Comparison of ENCODE assay signal across 1 cellular context in the genomic region with DNA sequence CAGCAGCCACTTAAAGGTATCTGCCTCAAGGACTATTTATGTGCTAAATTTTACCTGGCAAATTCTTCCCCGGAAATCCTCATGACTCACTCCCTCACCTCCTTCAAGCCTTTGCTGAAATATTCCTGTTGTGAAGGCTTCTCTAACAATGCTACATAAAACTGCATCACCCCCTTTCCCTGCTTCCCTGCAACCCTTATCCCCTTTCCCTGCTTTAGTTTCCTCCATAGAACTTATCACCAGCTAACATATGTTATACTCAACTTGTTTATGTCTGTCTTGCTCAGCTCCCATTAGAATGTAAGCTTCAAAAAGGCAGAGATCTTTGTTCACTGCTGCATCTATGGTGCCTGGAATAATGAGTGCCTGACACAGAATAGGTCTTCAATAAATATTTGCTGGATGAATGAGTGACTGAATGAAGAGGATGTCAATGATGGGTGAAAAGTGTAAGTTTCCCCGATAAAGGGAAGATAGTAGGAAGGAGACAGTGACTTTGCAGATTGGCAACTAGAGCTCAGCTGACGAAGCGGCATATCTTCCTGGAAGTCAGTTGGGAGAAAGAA.
TF ChIP-seq lines count a peak whose summit lies in the region.

No MANE protein-coding gene starts in this region.

TF ChIP-seq in WTC11, 78 proteins besides CTCF, POLR2A, EP300 and RAD21 (continued from another document):
- TF ChIP-seq, protein P1, sequence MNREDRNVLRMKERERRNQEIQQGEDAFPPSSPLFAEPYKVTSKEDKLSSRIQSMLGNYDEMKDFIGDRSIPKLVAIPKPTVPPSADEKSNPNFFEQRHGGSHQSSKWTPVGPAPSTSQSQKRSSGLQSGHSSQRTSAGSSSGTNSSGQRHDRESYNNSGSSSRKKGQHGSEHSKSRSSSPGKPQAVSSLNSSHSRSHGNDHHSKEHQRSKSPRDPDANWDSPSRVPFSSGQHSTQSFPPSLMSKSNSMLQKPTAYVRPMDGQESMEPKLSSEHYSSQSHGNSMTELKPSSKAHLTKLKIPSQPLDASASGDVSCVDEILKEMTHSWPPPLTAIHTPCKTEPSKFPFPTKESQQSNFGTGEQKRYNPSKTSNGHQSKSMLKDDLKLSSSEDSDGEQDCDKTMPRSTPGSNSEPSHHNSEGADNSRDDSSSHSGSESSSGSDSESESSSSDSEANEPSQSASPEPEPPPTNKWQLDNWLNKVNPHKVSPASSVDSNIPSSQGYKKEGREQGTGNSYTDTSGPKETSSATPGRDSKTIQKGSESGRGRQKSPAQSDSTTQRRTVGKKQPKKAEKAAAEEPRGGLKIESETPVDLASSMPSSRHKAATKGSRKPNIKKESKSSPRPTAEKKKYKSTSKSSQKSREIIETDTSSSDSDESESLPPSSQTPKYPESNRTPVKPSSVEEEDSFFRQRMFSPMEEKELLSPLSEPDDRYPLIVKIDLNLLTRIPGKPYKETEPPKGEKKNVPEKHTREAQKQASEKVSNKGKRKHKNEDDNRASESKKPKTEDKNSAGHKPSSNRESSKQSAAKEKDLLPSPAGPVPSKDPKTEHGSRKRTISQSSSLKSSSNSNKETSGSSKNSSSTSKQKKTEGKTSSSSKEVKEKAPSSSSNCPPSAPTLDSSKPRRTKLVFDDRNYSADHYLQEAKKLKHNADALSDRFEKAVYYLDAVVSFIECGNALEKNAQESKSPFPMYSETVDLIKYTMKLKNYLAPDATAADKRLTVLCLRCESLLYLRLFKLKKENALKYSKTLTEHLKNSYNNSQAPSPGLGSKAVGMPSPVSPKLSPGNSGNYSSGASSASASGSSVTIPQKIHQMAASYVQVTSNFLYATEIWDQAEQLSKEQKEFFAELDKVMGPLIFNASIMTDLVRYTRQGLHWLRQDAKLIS (CRISPR knock-in tag; IDR thresholded peaks at IDR 0.05; ENCODE audit: borderline replicate concordance) = no peak
- TF ChIP-seq, protein P2, sequence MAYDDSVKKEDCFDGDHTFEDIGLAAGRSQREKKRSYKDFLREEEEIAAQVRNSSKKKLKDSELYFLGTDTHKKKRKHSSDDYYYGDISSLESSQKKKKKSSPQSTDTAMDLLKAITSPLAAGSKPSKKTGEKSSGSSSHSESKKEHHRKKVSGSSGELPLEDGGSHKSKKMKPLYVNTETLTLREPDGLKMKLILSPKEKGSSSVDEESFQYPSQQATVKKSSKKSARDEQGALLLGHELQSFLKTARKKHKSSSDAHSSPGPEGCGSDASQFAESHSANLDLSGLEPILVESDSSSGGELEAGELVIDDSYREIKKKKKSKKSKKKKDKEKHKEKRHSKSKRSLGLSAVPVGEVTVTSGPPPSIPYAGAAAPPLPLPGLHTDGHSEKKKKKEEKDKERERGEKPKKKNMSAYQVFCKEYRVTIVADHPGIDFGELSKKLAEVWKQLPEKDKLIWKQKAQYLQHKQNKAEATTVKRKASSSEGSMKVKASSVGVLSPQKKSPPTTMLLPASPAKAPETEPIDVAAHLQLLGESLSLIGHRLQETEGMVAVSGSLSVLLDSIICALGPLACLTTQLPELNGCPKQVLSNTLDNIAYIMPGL (CRISPR knock-in tag; IDR thresholded peaks at IDR 0.05) = no peak
- TF ChIP-seq, protein P3, sequence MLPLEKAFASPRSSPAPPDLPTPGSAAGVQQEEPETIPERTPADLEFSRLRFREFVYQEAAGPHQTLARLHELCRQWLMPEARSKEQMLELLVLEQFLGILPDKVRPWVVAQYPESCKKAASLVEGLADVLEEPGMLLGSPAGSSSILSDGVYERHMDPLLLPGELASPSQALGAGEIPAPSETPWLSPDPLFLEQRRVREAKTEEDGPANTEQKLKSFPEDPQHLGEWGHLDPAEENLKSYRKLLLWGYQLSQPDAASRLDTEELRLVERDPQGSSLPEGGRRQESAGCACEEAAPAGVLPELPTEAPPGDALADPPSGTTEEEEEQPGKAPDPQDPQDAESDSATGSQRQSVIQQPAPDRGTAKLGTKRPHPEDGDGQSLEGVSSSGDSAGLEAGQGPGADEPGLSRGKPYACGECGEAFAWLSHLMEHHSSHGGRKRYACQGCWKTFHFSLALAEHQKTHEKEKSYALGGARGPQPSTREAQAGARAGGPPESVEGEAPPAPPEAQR (CRISPR knock-in tag; IDR thresholded peaks at IDR 0.05) = no peak
- TF ChIP-seq, protein P4, sequence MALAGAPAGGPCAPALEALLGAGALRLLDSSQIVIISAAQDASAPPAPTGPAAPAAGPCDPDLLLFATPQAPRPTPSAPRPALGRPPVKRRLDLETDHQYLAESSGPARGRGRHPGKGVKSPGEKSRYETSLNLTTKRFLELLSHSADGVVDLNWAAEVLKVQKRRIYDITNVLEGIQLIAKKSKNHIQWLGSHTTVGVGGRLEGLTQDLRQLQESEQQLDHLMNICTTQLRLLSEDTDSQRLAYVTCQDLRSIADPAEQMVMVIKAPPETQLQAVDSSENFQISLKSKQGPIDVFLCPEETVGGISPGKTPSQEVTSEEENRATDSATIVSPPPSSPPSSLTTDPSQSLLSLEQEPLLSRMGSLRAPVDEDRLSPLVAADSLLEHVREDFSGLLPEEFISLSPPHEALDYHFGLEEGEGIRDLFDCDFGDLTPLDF (CRISPR knock-in tag; IDR thresholded peaks at IDR 0.05) = no peak
- TF ChIP-seq GTF2I (CRISPR knock-in tag; conservative IDR thresholded peaks at IDR 0.05) (no peak), TP53 (CRISPR knock-in tag; IDR thresholded peaks at IDR 0.05) (no peak), ZNF138 (CRISPR knock-in tag; conservative IDR thresholded peaks at IDR 0.05) (no peak), SMAD3 (CRISPR knock-in tag; IDR thresholded peaks at IDR 0.05; ENCODE audit: borderline replicate concordance) (no peak), SMAD4 (CRISPR knock-in tag; IDR thresholded peaks at IDR 0.05) (no peak), OVOL2 (CRISPR knock-in tag; IDR thresholded peaks at IDR 0.05; ENCODE audit: borderline replicate concordance) (no peak), CREM (CRISPR knock-in tag; IDR thresholded peaks at IDR 0.05) (no peak)
- TF ChIP-seq, protein P5, sequence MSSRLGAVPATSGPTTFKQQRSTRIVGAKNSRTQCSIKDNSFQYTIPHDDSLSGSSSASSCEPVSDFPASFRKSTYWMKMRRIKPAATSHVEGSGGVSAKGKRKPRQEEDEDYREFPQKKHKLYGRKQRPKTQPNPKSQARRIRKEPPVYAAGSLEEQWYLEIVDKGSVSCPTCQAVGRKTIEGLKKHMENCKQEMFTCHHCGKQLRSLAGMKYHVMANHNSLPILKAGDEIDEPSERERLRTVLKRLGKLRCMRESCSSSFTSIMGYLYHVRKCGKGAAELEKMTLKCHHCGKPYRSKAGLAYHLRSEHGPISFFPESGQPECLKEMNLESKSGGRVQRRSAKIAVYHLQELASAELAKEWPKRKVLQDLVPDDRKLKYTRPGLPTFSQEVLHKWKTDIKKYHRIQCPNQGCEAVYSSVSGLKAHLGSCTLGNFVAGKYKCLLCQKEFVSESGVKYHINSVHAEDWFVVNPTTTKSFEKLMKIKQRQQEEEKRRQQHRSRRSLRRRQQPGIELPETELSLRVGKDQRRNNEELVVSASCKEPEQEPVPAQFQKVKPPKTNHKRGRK (CRISPR knock-in tag; IDR thresholded peaks at IDR 0.05; ENCODE audit: borderline replicate concordance) = no peak
- TF ChIP-seq, protein P6, sequence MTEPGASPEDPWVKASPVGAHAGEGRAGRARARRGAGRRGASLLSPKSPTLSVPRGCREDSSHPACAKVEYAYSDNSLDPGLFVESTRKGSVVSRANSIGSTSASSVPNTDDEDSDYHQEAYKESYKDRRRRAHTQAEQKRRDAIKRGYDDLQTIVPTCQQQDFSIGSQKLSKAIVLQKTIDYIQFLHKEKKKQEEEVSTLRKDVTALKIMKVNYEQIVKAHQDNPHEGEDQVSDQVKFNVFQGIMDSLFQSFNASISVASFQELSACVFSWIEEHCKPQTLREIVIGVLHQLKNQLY (CRISPR knock-in tag; IDR thresholded peaks at IDR 0.05) = no peak
- TF ChIP-seq, protein P7, sequence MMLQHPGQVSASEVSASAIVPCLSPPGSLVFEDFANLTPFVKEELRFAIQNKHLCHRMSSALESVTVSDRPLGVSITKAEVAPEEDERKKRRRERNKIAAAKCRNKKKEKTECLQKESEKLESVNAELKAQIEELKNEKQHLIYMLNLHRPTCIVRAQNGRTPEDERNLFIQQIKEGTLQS (CRISPR knock-in tag; conservative IDR thresholded peaks at IDR 0.05) = no peak
- TF ChIP-seq, protein P8, sequence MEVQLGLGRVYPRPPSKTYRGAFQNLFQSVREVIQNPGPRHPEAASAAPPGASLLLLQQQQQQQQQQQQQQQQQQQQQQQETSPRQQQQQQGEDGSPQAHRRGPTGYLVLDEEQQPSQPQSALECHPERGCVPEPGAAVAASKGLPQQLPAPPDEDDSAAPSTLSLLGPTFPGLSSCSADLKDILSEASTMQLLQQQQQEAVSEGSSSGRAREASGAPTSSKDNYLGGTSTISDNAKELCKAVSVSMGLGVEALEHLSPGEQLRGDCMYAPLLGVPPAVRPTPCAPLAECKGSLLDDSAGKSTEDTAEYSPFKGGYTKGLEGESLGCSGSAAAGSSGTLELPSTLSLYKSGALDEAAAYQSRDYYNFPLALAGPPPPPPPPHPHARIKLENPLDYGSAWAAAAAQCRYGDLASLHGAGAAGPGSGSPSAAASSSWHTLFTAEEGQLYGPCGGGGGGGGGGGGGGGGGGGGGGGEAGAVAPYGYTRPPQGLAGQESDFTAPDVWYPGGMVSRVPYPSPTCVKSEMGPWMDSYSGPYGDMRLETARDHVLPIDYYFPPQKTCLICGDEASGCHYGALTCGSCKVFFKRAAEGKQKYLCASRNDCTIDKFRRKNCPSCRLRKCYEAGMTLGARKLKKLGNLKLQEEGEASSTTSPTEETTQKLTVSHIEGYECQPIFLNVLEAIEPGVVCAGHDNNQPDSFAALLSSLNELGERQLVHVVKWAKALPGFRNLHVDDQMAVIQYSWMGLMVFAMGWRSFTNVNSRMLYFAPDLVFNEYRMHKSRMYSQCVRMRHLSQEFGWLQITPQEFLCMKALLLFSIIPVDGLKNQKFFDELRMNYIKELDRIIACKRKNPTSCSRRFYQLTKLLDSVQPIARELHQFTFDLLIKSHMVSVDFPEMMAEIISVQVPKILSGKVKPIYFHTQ (CRISPR knock-in tag; IDR thresholded peaks at IDR 0.05) = no peak
- TF ChIP-seq, protein P9, sequence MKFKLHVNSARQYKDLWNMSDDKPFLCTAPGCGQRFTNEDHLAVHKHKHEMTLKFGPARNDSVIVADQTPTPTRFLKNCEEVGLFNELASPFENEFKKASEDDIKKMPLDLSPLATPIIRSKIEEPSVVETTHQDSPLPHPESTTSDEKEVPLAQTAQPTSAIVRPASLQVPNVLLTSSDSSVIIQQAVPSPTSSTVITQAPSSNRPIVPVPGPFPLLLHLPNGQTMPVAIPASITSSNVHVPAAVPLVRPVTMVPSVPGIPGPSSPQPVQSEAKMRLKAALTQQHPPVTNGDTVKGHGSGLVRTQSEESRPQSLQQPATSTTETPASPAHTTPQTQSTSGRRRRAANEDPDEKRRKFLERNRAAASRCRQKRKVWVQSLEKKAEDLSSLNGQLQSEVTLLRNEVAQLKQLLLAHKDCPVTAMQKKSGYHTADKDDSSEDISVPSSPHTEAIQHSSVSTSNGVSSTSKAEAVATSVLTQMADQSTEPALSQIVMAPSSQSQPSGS (CRISPR knock-in tag; IDR thresholded peaks at IDR 0.05; ENCODE audit: borderline replicate concordance, low read depth) = no peak
- TF ChIP-seq, protein P10, sequence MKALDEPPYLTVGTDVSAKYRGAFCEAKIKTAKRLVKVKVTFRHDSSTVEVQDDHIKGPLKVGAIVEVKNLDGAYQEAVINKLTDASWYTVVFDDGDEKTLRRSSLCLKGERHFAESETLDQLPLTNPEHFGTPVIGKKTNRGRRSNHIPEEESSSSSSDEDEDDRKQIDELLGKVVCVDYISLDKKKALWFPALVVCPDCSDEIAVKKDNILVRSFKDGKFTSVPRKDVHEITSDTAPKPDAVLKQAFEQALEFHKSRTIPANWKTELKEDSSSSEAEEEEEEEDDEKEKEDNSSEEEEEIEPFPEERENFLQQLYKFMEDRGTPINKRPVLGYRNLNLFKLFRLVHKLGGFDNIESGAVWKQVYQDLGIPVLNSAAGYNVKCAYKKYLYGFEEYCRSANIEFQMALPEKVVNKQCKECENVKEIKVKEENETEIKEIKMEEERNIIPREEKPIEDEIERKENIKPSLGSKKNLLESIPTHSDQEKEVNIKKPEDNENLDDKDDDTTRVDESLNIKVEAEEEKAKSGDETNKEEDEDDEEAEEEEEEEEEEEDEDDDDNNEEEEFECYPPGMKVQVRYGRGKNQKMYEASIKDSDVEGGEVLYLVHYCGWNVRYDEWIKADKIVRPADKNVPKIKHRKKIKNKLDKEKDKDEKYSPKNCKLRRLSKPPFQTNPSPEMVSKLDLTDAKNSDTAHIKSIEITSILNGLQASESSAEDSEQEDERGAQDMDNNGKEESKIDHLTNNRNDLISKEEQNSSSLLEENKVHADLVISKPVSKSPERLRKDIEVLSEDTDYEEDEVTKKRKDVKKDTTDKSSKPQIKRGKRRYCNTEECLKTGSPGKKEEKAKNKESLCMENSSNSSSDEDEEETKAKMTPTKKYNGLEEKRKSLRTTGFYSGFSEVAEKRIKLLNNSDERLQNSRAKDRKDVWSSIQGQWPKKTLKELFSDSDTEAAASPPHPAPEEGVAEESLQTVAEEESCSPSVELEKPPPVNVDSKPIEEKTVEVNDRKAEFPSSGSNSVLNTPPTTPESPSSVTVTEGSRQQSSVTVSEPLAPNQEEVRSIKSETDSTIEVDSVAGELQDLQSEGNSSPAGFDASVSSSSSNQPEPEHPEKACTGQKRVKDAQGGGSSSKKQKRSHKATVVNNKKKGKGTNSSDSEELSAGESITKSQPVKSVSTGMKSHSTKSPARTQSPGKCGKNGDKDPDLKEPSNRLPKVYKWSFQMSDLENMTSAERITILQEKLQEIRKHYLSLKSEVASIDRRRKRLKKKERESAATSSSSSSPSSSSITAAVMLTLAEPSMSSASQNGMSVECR (CRISPR knock-in tag; IDR thresholded peaks at IDR 0.05; ENCODE audit: borderline replicate concordance) = no peak
